8 cellular contexts compared by ENCODE assay signal in the genomic region with DNA sequence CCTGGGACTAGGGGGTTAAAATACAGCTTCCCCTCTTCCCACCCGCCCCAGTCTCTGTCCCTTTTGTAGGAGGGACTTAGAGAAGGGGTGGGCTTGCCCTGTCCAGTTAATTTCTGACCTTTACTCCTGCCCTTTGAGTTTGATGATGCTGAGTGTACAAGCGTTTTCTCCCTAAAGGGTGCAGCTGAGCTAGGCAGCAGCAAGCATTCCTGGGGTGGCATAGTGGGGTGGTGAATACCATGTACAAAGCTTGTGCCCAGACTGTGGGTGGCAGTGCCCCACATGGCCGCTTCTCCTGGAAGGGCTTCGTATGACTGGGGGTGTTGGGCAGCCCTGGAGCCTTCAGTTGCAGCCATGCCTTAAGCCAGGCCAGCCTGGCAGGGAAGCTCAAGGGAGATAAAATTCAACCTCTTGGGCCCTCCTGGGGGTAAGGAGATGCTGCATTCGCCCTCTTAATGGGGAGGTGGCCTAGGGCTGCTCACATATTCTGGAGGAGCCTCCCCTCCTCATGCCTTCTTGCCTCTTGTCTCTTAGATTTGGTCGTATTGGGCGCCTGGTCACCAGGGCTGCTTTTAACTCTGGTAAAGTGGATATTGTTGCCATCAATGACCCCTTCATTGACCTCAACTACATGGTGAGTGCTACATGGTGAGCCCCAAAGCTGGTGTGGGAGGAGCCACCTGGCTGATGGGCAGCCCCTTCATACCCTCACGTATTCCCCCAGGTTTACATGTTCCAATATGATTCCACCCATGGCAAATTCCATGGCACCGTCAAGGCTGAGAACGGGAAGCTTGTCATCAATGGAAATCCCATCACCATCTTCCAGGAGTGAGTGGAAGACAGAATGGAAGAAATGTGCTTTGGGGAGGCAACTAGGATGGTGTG. TPM values are rescaled to one million over a fixed set of nuclear protein-coding genes. Genes with fewer than 3 reads are reported as not detected.
DNase-seq lines count a peak whose midpoint lies in the region; ATAC-seq and TF ChIP-seq lines count a peak whose summit lies in the region.

No MANE protein-coding gene starts in this region.

- H3K9me3 ChIP-seq in Caco-2 (no peaks in the 10 kb centered on the region), OCI-LY7 (ENCODE audit: low read length) (no peaks in the 10 kb centered on the region)

- H3K79me2 ChIP-seq in OCI-LY7 (ENCODE audit: insufficient read depth, low read depth, low read length): peaks cover 43% of the 10 kb centered on the region

- peaks cover 16% of the 10 kb centered on the region for H3K36me3 ChIP-seq in Caco-2 (ENCODE audit: control insufficient read depth, insufficient read depth, low read length)
- H3K36me3 ChIP-seq in OCI-LY7 (ENCODE audit: insufficient read depth, low read length): peaks cover 72% of the 10 kb centered on the region

- CTCF ChIA-PET in Caco-2 (lab: Charles Lee) (interaction anchor here (1.4 kb wide), 2 partner anchors 13 to 21 kb away, joined by 4 to 9 read pairs; no protein-coding TSS in a partner anchor), OCI-LY7 (lab: Charles Lee; ENCODE audit: unreplicated experiment) (no interaction called here)

- no peaks in the 10 kb centered on the region for H3K27me3 ChIP-seq in Caco-2 (replicated peaks; ENCODE audit: control insufficient read depth, insufficient read depth, low read length)

- H3K27me3 Mint-ChIP-seq in Caco-2 (ENCODE audit: insufficient read depth, unreplicated experiment) (no peaks in the 10 kb centered on the region), neural crest cell (ENCODE audit: low read depth) (peaks cover 50% of the 10 kb centered on the region)
- no peaks in the 10 kb centered on the region for H3K27me3 Mint-ChIP-seq in dendritic cell treated with granulocyte-macrophage colony-stimulating factor and Interleukin-4, amounts not matched to agents 40 ng/mL and 50 ng/mL, for 4 days

- intact Hi-C loops in Caco-2 (cut with micrococcal nuclease; ENCODE audit: unreplicated experiment): no loop called here
- intact Hi-C loops in OCI-LY7 (cut with micrococcal nuclease; ENCODE audit: unreplicated experiment): loop anchor here (2.0 kb wide), 1 partner anchor 65 kb away; the partner anchor contains the start of gene VAMP1
- intact Hi-C loops in dendritic cell treated with granulocyte-macrophage colony-stimulating factor and Interleukin-4, amounts not matched to agents 40 ng/mL and 50 ng/mL, for 4 days (cut with micrococcal nuclease): loop anchor here (10.0 kb wide), 1 partner anchor 61 kb away; the partner anchor contains the start of gene VAMP1

- no peak for TF ChIP-seq CTCF in Caco-2 (IDR thresholded peaks at IDR 0.05; ENCODE audit: insufficient read depth in 1 of 2, low read depth in 1 of 2, low read length in 1 of 2, severe bottlenecking in 1 of 2, unreplicated experiment in 1 of 2)
- TF ChIP-seq CTCF in OCI-LY7 (conservative IDR thresholded peaks at IDR 0.05; ENCODE audit: low read length): no peak
- TF ChIP-seq CTCF in neural crest cell (conservative IDR thresholded peaks at IDR 0.05): no peak

- peak overlapping the region; percentile 95 for H3K27ac ChIP-seq in OCI-LY7 (ENCODE audit: low read depth, low read length, poor library complexity, severe bottlenecking)

- H3K4me3 Mint-ChIP-seq in Caco-2 (ENCODE audit: unreplicated experiment) (peak overlapping the region; percentile 91), neural crest cell (peak overlapping the region; percentile 98)
- H3K4me3 Mint-ChIP-seq in dendritic cell treated with granulocyte-macrophage colony-stimulating factor and Interleukin-4, amounts not matched to agents 40 ng/mL and 50 ng/mL, for 4 days: peak overlapping the region; percentile 91

- no peak for ATAC-seq in HG03460 (IDR thresholded peaks at IDR 0.05; ENCODE audit: unreplicated experiment)
- no peak for ATAC-seq in HG02763 (IDR thresholded peaks at IDR 0.05; ENCODE audit: unreplicated experiment)

- H3K36me3 Mint-ChIP-seq in Caco-2 (ENCODE audit: insufficient read depth, unreplicated experiment) (peaks cover 94% of the 10 kb centered on the region), neural crest cell (ENCODE audit: low read depth) (peaks cover 31% of the 10 kb centered on the region)
- peaks cover 90% of the 10 kb centered on the region for H3K36me3 Mint-ChIP-seq in dendritic cell treated with granulocyte-macrophage colony-stimulating factor and Interleukin-4, amounts not matched to agents 40 ng/mL and 50 ng/mL, for 4 days (ENCODE audit: low read depth)

- DNase-seq in Caco-2 (no peak), OCI-LY7 (ENCODE audit: low spot score) (peak; percentile 17), neural crest cell (ENCODE audit: low read depth, low spot score) (no peak), GF-D8 (lab: John Stamatoyannopoulos, UW) (no peak), AG08395 (ENCODE audit: low spot score) (no peak)

- POLR2A ChIA-PET in Caco-2 (lab: Charles Lee): interaction anchor here (2.2 to 2.7 kb wide), 2 partner anchors 43 to 66 kb away, joined by 44 to 57 read pairs; partner anchors contain the start of genes MRPL51 and VAMP1
- POLR2A ChIA-PET in OCI-LY7 (lab: Charles Lee): interaction anchor here (0.7 to 2.9 kb wide), 10 partner anchors 15 to 330 kb away, joined by 3 to 14 read pairs (median 4); partner anchors contain the start of genes NOP2 and TAPBPL

- H4K20me1 ChIP-seq in OCI-LY7 (ENCODE audit: insufficient read depth, low read length): peaks cover 11% of the 10 kb centered on the region; the same call in 1 of the 2 replicates

- no peaks in the 10 kb centered on the region for H3K9me2 ChIP-seq in OCI-LY7 (ENCODE audit: insufficient read depth, low read length)

- H3K4me1 Mint-ChIP-seq in Caco-2 (ENCODE audit: low read depth, unreplicated experiment) (peaks cover 42% of the 10 kb centered on the region), neural crest cell (peaks cover 75% of the 10 kb centered on the region)
- H3K4me1 Mint-ChIP-seq in dendritic cell treated with granulocyte-macrophage colony-stimulating factor and Interleukin-4, amounts not matched to agents 40 ng/mL and 50 ng/mL, for 4 days (ENCODE audit: low read depth): peaks cover 75% of the 10 kb centered on the region

- peak overlapping the region; percentile 93 for H3K4me2 ChIP-seq in OCI-LY7 (ENCODE audit: low read length)

- H2AFZ ChIP-seq in OCI-LY7 (ENCODE audit: low read length): no peak overlapping the region

- H3K4me1 ChIP-seq in Caco-2 (peaks cover 26% of the 10 kb centered on the region), OCI-LY7 (ENCODE audit: insufficient read depth, low read length, poor library complexity, severe bottlenecking) (peaks cover 68% of the 10 kb centered on the region)

- no TSS peak for BruUV-seq in Caco-2 (replicated peaks; lab: Mats Ljungman, UMichigan)
- no TSS peak for BruUV-seq in OCI-LY7 (replicated peaks; lab: Mats Ljungman, UMichigan)

- H3K9me3 Mint-ChIP-seq in Caco-2 (ENCODE audit: unreplicated experiment) (no peaks in the 10 kb centered on the region), neural crest cell (no peaks in the 10 kb centered on the region)
- H3K9me3 Mint-ChIP-seq in dendritic cell treated with granulocyte-macrophage colony-stimulating factor and Interleukin-4, amounts not matched to agents 40 ng/mL and 50 ng/mL, for 4 days: no peaks in the 10 kb centered on the region

- H3K4me3 ChIP-seq in Caco-2 (ENCODE audit: low read depth, low read length) (peak overlapping the region; percentile 93), OCI-LY7 (ENCODE audit: low read depth, low read length, poor library complexity, severe bottlenecking) (peak overlapping the region; percentile 93)

- peak overlapping the region; percentile 97 for H3K27ac Mint-ChIP-seq in Caco-2 (ENCODE audit: unreplicated experiment)
- H3K27ac Mint-ChIP-seq in dendritic cell treated with granulocyte-macrophage colony-stimulating factor and Interleukin-4, amounts not matched to agents 40 ng/mL and 50 ng/mL, for 4 days: peak overlapping the region; percentile 87
- H3K27ac Mint-ChIP-seq in neural crest cell (ENCODE audit: unreplicated experiment): peak overlapping the region; percentile 96

RNA-seq across cellular contexts. Expression of gene GAPDH, which starts 1.9 kb away (rescaled TPM):
- total RNA-seq in Caco-2 (2022): 4,975 and 5,337 TPM in 2 replicates
- 3,369 and 3,801 TPM in 2 replicates for total RNA-seq in OCI-LY7 (2014; rRNA removed; shearing (Covaris generic))
- 3,794 and 4,502 TPM in 2 replicates for total RNA-seq in OCI-LY7 (2022)
- total RNA-seq in neural crest cell: 3,867 and 3,984 TPM in 2 replicates

RNA-seq across cellular contexts. Expression of gene IFFO1, which starts 19.6 kb away (rescaled TPM):
- total RNA-seq in Caco-2 (2022) (0.48 and 0.53 TPM in 2 replicates), OCI-LY7 (2022) (30.5 and 32.3 TPM in 2 replicates), neural crest cell (27.2 and 28.9 TPM in 2 replicates)
- total RNA-seq in OCI-LY7 (2014; rRNA removed; shearing (Covaris generic)): 16.9 and 25.4 TPM in 2 replicates

RNA-seq across cellular contexts. Expression of gene NOP2, which starts 31.9 kb away (rescaled TPM):
- total RNA-seq in Caco-2 (2022) (145 and 157 TPM in 2 replicates), OCI-LY7 (2022) (86.5 and 100 TPM in 2 replicates), neural crest cell (73.3 and 75.1 TPM in 2 replicates)
- total RNA-seq in OCI-LY7 (2014; rRNA removed; shearing (Covaris generic)): 87.9 and 116 TPM in 2 replicates

RNA-seq across cellular contexts. Expression of gene NCAPD2, which starts 42.3 kb away (rescaled TPM):
- total RNA-seq in Caco-2 (2022) (204 and 218 TPM in 2 replicates), OCI-LY7 (2022) (225 and 267 TPM in 2 replicates), neural crest cell (133 TPM in 2 replicates)
- 157 and 195 TPM in 2 replicates for total RNA-seq in OCI-LY7 (2014; rRNA removed; shearing (Covaris generic))

RNA-seq across cellular contexts. Expression of gene MRPL51, which starts 43.1 kb away (rescaled TPM):
- total RNA-seq in Caco-2 (2022) (448 and 456 TPM in 2 replicates), OCI-LY7 (2022) (280 and 338 TPM in 2 replicates), neural crest cell (262 and 272 TPM in 2 replicates)
- 152 and 164 TPM in 2 replicates for total RNA-seq in OCI-LY7 (2014; rRNA removed; shearing (Covaris generic))

Comparison
In these comparisons a context has a peak if more than half of its experiments do, and no peak if none do; other contexts are left out.
1. RNA of gene IFFO1, which starts 19.6 kb away (total RNA-seq): 16.9 to 32.3 TPM in OCI-LY7 and 27.2 to 28.9 TPM in neural crest cell; 0.48 to 0.53 TPM in Caco-2; every median in the first group is over 10 times any median in the second.
2. Peak in every context shown above with its lines, with median percentiles within 50 percentile points of each other: H3K27ac Mint-ChIP-seq and H3K4me3 Mint-ChIP-seq.